ENCODE assay signal across 8 cellular contexts in genomic region chr2:121974919-121975654, GRCh38.
DNase-seq lines count a peak whose midpoint lies in the region; FAIRE-seq and TF ChIP-seq lines count a peak whose summit lies in the region.

No MANE protein-coding gene starts in this region.

- no peak overlapping the region for H3K4me3 ChIP-seq in H7 (ENCODE audit: insufficient read depth, low read depth, low read length)

- DNase-seq in GM10248 (ENCODE audit: extremely low spot score) (peak; percentile 83), H7 (peak; percentile 84), Kasumi-1 (lab: John Stamatoyannopoulos, UW) (peak; percentile 87), RCC 7860 (ENCODE audit: low spot score) (peak; percentile 62), germinal center (ENCODE audit: low spot score) (peak; percentile 67), osteocyte (ENCODE audit: extremely low spot score, unreplicated experiment) (peak; percentile 81), cortex of kidney (lab: John Stamatoyannopoulos, UW) (no peak)
- DNase-seq in activated naive CD4-positive, alpha-beta T cell treated with anti-CD3 and anti-CD28 coated beads for 36 hours, result peak; percentile 53

- FAIRE-seq in RCC 7860 (lab: Jason Lieb, UNC), result peak; percentile 58

- POLR2A ChIA-PET in GM10248 (lab: Yijun Ruan, JAX), result no interaction called here

- no peaks in the 10 kb centered on the region for H3K9me3 Mint-ChIP-seq in activated naive CD4-positive, alpha-beta T cell treated with anti-CD3 and anti-CD28 coated beads for 36 hours
- H3K9me3 Mint-ChIP-seq in osteocyte (ENCODE audit: unreplicated experiment), result no peaks in the 10 kb centered on the region

- no peaks in the 10 kb centered on the region for H3K27me3 Mint-ChIP-seq in activated naive CD4-positive, alpha-beta T cell treated with anti-CD3 and anti-CD28 coated beads for 36 hours (ENCODE audit: low read depth)
- peaks cover 42% of the 10 kb centered on the region for H3K27me3 Mint-ChIP-seq in osteocyte (ENCODE audit: unreplicated experiment)

- H3K27ac Mint-ChIP-seq in activated naive CD4-positive, alpha-beta T cell treated with anti-CD3 and anti-CD28 coated beads for 36 hours, result no peak overlapping the region
- no peak overlapping the region for H3K27ac Mint-ChIP-seq in osteocyte (ENCODE audit: unreplicated experiment)

- H3K4me1 Mint-ChIP-seq in activated naive CD4-positive, alpha-beta T cell treated with anti-CD3 and anti-CD28 coated beads for 36 hours (ENCODE audit: low read depth), result peaks cover 7% of the 10 kb centered on the region
- peaks cover 7% of the 10 kb centered on the region for H3K4me1 Mint-ChIP-seq in osteocyte (ENCODE audit: unreplicated experiment)

- TF ChIP-seq CTCF in GM10248 (IDR thresholded peaks at IDR 0.05; ENCODE audit: control extremely low read depth, extremely low read depth, low read depth, missing control alignments) (peak; percentile 53), osteocyte (IDR thresholded peaks at IDR 0.05) (peak; percentile 75)

- intact Hi-C loops in activated naive CD4-positive, alpha-beta T cell treated with anti-CD3 and anti-CD28 coated beads for 36 hours (cut with micrococcal nuclease), result loop anchor here (1.0 to 10.0 kb wide), 6 partner anchors 161 to 760 kb away; no protein-coding TSS in a partner anchor

- CTCF ChIA-PET in GM10248 (lab: Yijun Ruan, JAX), result interaction anchor here (1.0 to 2.0 kb wide), 8 partner anchors 8 to 296 kb away, joined by 3 to 9 read pairs (median 4); no protein-coding TSS in a partner anchor
- CTCF ChIA-PET in activated naive CD4-positive, alpha-beta T cell treated with anti-CD3 and anti-CD28 coated beads for 36 hours (lab: Charles Lee), result interaction anchor here (0.6 to 1.0 kb wide), 2 partner anchors 56 to 160 kb away, joined by 3 to 4 read pairs; no protein-coding TSS in a partner anchor

- no peaks in the 10 kb centered on the region for H3K36me3 Mint-ChIP-seq in activated naive CD4-positive, alpha-beta T cell treated with anti-CD3 and anti-CD28 coated beads for 36 hours (ENCODE audit: low read depth)
- H3K36me3 Mint-ChIP-seq in osteocyte (ENCODE audit: unreplicated experiment), result no peaks in the 10 kb centered on the region

- no peaks in the 10 kb centered on the region for H3K36me3 ChIP-seq in H7 (replicated peaks; ENCODE audit: control insufficient read depth, insufficient read depth, low read length)

- no peaks in the 10 kb centered on the region for H3K27me3 ChIP-seq in H7 (ENCODE audit: control insufficient read depth, insufficient read depth, low read length)

- no peak overlapping the region for H3K4me3 Mint-ChIP-seq in activated naive CD4-positive, alpha-beta T cell treated with anti-CD3 and anti-CD28 coated beads for 36 hours
- H3K4me3 Mint-ChIP-seq in osteocyte (ENCODE audit: unreplicated experiment), result peak overlapping the region; percentile 54
